In the genomic region with DNA sequence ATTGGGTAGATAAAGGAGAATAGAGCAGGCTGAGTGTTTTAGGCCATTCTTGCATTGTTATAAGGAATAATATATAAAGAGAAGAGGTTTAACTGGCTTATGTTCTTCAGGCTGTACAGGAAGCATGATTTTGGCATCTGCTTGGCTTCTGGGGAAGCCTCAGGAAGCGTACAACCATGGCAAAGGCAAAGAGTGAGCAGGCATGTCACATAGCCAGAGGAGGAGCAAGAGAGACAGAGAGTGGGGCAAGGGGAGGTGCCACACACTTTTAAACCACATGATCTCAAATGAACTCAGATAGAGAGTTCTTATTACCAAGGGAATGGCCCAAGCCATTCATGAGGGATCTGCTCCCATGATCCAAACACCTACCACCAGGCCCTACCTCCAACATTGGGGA, we compare ENCODE assay signal across 1 cellular context.
TF ChIP-seq lines count a peak whose summit lies in the region.

No MANE protein-coding gene starts in this region.

TF ChIP-seq in GM23338, 12 proteins besides CTCF, POLR2A, EP300 and RAD21 (continued from another document):
- TF ChIP-seq, protein P1, sequence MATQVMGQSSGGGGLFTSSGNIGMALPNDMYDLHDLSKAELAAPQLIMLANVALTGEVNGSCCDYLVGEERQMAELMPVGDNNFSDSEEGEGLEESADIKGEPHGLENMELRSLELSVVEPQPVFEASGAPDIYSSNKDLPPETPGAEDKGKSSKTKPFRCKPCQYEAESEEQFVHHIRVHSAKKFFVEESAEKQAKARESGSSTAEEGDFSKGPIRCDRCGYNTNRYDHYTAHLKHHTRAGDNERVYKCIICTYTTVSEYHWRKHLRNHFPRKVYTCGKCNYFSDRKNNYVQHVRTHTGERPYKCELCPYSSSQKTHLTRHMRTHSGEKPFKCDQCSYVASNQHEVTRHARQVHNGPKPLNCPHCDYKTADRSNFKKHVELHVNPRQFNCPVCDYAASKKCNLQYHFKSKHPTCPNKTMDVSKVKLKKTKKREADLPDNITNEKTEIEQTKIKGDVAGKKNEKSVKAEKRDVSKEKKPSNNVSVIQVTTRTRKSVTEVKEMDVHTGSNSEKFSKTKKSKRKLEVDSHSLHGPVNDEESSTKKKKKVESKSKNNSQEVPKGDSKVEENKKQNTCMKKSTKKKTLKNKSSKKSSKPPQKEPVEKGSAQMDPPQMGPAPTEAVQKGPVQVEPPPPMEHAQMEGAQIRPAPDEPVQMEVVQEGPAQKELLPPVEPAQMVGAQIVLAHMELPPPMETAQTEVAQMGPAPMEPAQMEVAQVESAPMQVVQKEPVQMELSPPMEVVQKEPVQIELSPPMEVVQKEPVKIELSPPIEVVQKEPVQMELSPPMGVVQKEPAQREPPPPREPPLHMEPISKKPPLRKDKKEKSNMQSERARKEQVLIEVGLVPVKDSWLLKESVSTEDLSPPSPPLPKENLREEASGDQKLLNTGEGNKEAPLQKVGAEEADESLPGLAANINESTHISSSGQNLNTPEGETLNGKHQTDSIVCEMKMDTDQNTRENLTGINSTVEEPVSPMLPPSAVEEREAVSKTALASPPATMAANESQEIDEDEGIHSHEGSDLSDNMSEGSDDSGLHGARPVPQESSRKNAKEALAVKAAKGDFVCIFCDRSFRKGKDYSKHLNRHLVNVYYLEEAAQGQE (IDR thresholded peaks at IDR 0.05; ENCODE audit: unreplicated experiment): no peak
- TF ChIP-seq EZH2 (IDR thresholded peaks at IDR 0.05; ENCODE audit: low read depth, unreplicated experiment): no peak
- no peak for TF ChIP-seq ZNF114 (CRISPR knock-in tag; IDR thresholded peaks at IDR 0.05)
- no peak for TF ChIP-seq CREB1 (CRISPR knock-in tag; IDR thresholded peaks at IDR 0.05; ENCODE audit: low read depth)
- no peak for TF ChIP-seq JUNB (IDR thresholded peaks at IDR 0.05; ENCODE audit: unreplicated experiment)
- TF ChIP-seq NANOG (IDR thresholded peaks at IDR 0.05; ENCODE audit: borderline replicate concordance): no peak
- TF ChIP-seq POLR2AphosphoS5 (IDR thresholded peaks at IDR 0.05; ENCODE audit: low read depth): no peak
TF ChIP-seq in GM23338: peak in this region for 0.
